In the genomic region with DNA sequence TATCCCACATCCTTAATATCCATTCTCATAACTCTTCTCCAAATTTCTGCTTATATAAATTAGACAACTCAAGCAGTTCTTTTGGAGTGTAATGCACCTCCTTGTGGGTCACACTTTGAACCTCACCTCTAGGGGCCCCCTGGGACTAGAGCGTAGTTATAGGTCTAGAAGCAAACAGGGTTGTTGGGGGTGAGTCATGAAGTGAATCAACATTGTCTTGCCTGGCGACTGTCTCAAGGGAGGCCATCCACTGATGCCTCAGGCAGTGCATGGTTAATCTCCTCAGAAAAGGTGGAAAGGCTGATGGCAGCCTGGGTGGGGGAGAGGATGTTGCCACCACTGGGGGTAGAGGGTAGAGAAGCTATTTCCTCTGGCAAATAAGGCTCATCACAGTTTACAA, we compare ENCODE assay signal across 12 cellular contexts.
A peak's percentile ranks its signal among the peaks of the same experiment; 100 is the strongest.
DNase-seq lines count a peak whose midpoint lies in the region; ATAC-seq and TF ChIP-seq lines count a peak whose summit lies in the region.
"Had no signal": no experiment of that assay in that cellular context is flagged by ENCODE, and none has a peak within 500 bp of the region (broad histone marks: within the 10 kb centered on the region; RNA-seq: fewer than 3 reads in every experiment).

No MANE protein-coding gene starts in this region.

- no peak overlapping the region for H3K27ac ChIP-seq in osteoblast (ENCODE audit: low read depth, low read length)

- H3K9me3 ChIP-seq in osteoblast (ENCODE audit: low read depth, low read length): no peaks in the 10 kb centered on the region

- POLR2A ChIA-PET in activated CD4-positive, alpha-beta T cell treated with anti-CD3 and anti-CD28 coated beads for 36 hours (lab: Charles Lee): no interaction called here
- POLR2A ChIA-PET in activated CD4-positive, alpha-beta T cell treated with anti-CD3 and anti-CD28 coated beads, Interleukin-2, amount 10 ng/mL, durations not matched to agents 7 days and 5 days (lab: Charles Lee): no interaction called here

- CTCF ChIA-PET in activated CD4-positive, alpha-beta T cell treated with anti-CD3 and anti-CD28 coated beads for 36 hours (lab: Charles Lee): no interaction called here
- CTCF ChIA-PET in activated CD4-positive, alpha-beta T cell treated with anti-CD3 and anti-CD28 coated beads, Interleukin-2, amount 10 ng/mL, durations not matched to agents 7 days and 5 days (lab: Charles Lee): no interaction called here

- H3K36me3 Mint-ChIP-seq in activated CD4-positive, alpha-beta T cell treated with anti-CD3 and anti-CD28 coated beads for 36 hours (ENCODE audit: low read depth): no peaks in the 10 kb centered on the region
- H3K36me3 Mint-ChIP-seq in activated CD4-positive, alpha-beta T cell treated with anti-CD3 and anti-CD28 coated beads, Interleukin-2, amount 10 ng/mL, durations not matched to agents 7 days and 5 days (ENCODE audit: low read depth): no peaks in the 10 kb centered on the region
- H3K36me3 Mint-ChIP-seq: stimulated activated naive B cell treated with anti-CD40 and anti-IgM and Interleukin-4, amounts not matched to agents 10 μg/mL and 1 μg/mL and 100 μg/mL, for 72 hours had no signal

- H4K20me1 ChIP-seq in osteoblast (ENCODE audit: insufficient read depth, low read length): no peaks in the 10 kb centered on the region

- H3K79me2 ChIP-seq in osteoblast (ENCODE audit: insufficient read depth, low read length): no peaks in the 10 kb centered on the region

- H3K4me1 Mint-ChIP-seq in activated CD4-positive, alpha-beta T cell treated with anti-CD3 and anti-CD28 coated beads for 36 hours: no peaks in the 10 kb centered on the region
- H3K4me1 Mint-ChIP-seq in activated CD4-positive, alpha-beta T cell treated with anti-CD3 and anti-CD28 coated beads, Interleukin-2, amount 10 ng/mL, durations not matched to agents 7 days and 5 days: no peaks in the 10 kb centered on the region
- H3K4me1 Mint-ChIP-seq: stimulated activated naive B cell treated with anti-CD40 and anti-IgM and Interleukin-4, amounts not matched to agents 10 μg/mL and 1 μg/mL and 100 μg/mL, for 72 hours had no signal

- intact Hi-C loops in activated CD4-positive, alpha-beta T cell treated with anti-CD3 and anti-CD28 coated beads for 36 hours (cut with DNase I, micrococcal nuclease): no loop called here

- no peaks in the 10 kb centered on the region for H3K9me3 Mint-ChIP-seq in activated CD4-positive, alpha-beta T cell treated with anti-CD3 and anti-CD28 coated beads for 36 hours (ENCODE audit: low read depth)
- H3K9me3 Mint-ChIP-seq in activated CD4-positive, alpha-beta T cell treated with anti-CD3 and anti-CD28 coated beads, Interleukin-2, amount 10 ng/mL, durations not matched to agents 7 days and 5 days: no peaks in the 10 kb centered on the region
- H3K9me3 Mint-ChIP-seq: stimulated activated naive B cell treated with anti-CD40 and anti-IgM and Interleukin-4, amounts not matched to agents 10 μg/mL and 1 μg/mL and 100 μg/mL, for 72 hours had no signal

- DNase-seq in activated CD4-positive, alpha-beta T cell treated with anti-CD3 and anti-CD28 coated beads for 36 hours: peak; percentile 10
- DNase-seq in activated CD4-positive, alpha-beta T cell treated with anti-CD3 and anti-CD28 coated beads, Interleukin-2, amount 10 ng/mL, durations not matched to agents 7 days and 5 days: no peak
- DNase-seq in NB4 (ENCODE audit: low read depth) (peak; percentile 82), cardiac fibroblast (ENCODE audit: low read depth in 2 of 2) (peak; percentile 36 to 92), osteoblast (ENCODE audit: insufficient read length, low spot score, missing footprints) (peak; percentile 4), NCI-H345 (lab: John Stamatoyannopoulos, UW) (no peak), NCI-H1048 (lab: John Stamatoyannopoulos, UW) (no peak)
- DNase-seq: NCI-H1105 treated with DMSO at 0.1 percent for 48 hours; nucleus accumbens; stimulated activated naive B cell treated with anti-CD40 and anti-IgM and Interleukin-4, amounts not matched to agents 10 μg/mL and 1 μg/mL and 100 μg/mL, for 72 hours; T-helper 9 cell had no signal

- no peaks in the 10 kb centered on the region for H3K36me3 ChIP-seq in osteoblast (ENCODE audit: insufficient read depth, low read length)

- H2AFZ ChIP-seq in osteoblast (ENCODE audit: low read length): no peak overlapping the region

- no peak overlapping the region for H3K4me3 ChIP-seq in NB4 (ENCODE audit: low read depth, low read length)
- H3K4me3 ChIP-seq in cardiac fibroblast (replicated peaks in 1 of 2; ENCODE audit: low read depth in 2 of 2, low read length in 2 of 2): no peak overlapping the region
- no peak overlapping the region for H3K4me3 ChIP-seq in osteoblast (ENCODE audit: insufficient read depth, low read length)

- TF ChIP-seq POLR2A in NB4 (IDR thresholded peaks at IDR 0.05; ENCODE audit: extremely low read depth, insufficient read length): no peak

- H3K27ac Mint-ChIP-seq in activated CD4-positive, alpha-beta T cell treated with anti-CD3 and anti-CD28 coated beads for 36 hours: no peak overlapping the region
- no peak overlapping the region for H3K27ac Mint-ChIP-seq in activated CD4-positive, alpha-beta T cell treated with anti-CD3 and anti-CD28 coated beads, Interleukin-2, amount 10 ng/mL, durations not matched to agents 7 days and 5 days
- H3K27ac Mint-ChIP-seq: stimulated activated naive B cell treated with anti-CD40 and anti-IgM and Interleukin-4, amounts not matched to agents 10 μg/mL and 1 μg/mL and 100 μg/mL, for 72 hours had no signal

- no peaks in the 10 kb centered on the region for H3K27me3 ChIP-seq in osteoblast (ENCODE audit: insufficient read depth, low read length)

- peaks cover 11% of the 10 kb centered on the region for H3K4me1 ChIP-seq in osteoblast (ENCODE audit: insufficient read depth, low read length)

- TF ChIP-seq CTCF in NB4 (IDR thresholded peaks at IDR 0.05; ENCODE audit: low read depth, low read length) (no peak), cardiac fibroblast (IDR thresholded peaks at IDR 0.05; ENCODE audit: low read depth, low read length) (no peak), osteoblast (IDR thresholded peaks at IDR 0.05; ENCODE audit: extremely low read depth, low read depth, low read length) (no peak)

- no peak overlapping the region for H3K4me3 Mint-ChIP-seq in activated CD4-positive, alpha-beta T cell treated with anti-CD3 and anti-CD28 coated beads for 36 hours
- H3K4me3 Mint-ChIP-seq in activated CD4-positive, alpha-beta T cell treated with anti-CD3 and anti-CD28 coated beads, Interleukin-2, amount 10 ng/mL, durations not matched to agents 7 days and 5 days: no peak overlapping the region
- H3K4me3 Mint-ChIP-seq: stimulated activated naive B cell treated with anti-CD40 and anti-IgM and Interleukin-4, amounts not matched to agents 10 μg/mL and 1 μg/mL and 100 μg/mL, for 72 hours had no signal

- no peak for ATAC-seq in activated CD4-positive, alpha-beta T cell treated with anti-CD3 and anti-CD28 coated beads for 36 hours
- ATAC-seq in HG02678 (IDR thresholded peaks at IDR 0.05; ENCODE audit: unreplicated experiment): no peak

- no peak overlapping the region for H3K4me2 ChIP-seq in osteoblast (ENCODE audit: insufficient read depth, low read length)

- no peaks in the 10 kb centered on the region for H3K27me3 Mint-ChIP-seq in activated CD4-positive, alpha-beta T cell treated with anti-CD3 and anti-CD28 coated beads for 36 hours
- peaks cover 3% of the 10 kb centered on the region for H3K27me3 Mint-ChIP-seq in activated CD4-positive, alpha-beta T cell treated with anti-CD3 and anti-CD28 coated beads, Interleukin-2, amount 10 ng/mL, durations not matched to agents 7 days and 5 days
- H3K27me3 Mint-ChIP-seq: stimulated activated naive B cell treated with anti-CD40 and anti-IgM and Interleukin-4, amounts not matched to agents 10 μg/mL and 1 μg/mL and 100 μg/mL, for 72 hours had no signal

Comparison
In these comparisons a context has a peak if more than half of its experiments do, and no peak if none do; other contexts are left out.
1. DNase-seq: peak in activated CD4-positive, alpha-beta T cell treated with anti-CD3 and anti-CD28 coated beads for 36 hours (single experiment), NB4 (single experiment), cardiac fibroblast (2 of 2) and osteoblast (single experiment); none in activated CD4-positive, alpha-beta T cell treated with anti-CD3 and anti-CD28 coated beads, Interleukin-2, amount 10 ng/mL, durations not matched to agents 7 days and 5 days (single experiment), NCI-H345 (single experiment) and NCI-H1048 (single experiment).